In genomic region chr19:58020985-58021384, GRCh38 we compare ENCODE assay signal across 27 cellular contexts. TPM values are rescaled to one million over a fixed set of nuclear protein-coding genes. Genes with fewer than 3 reads are reported as not detected.
"Had no signal": no experiment of that assay in that cellular context is flagged by ENCODE, and none has a peak within 500 bp of the region (broad histone marks: within the 10 kb centered on the region; RNA-seq: fewer than 3 reads in every experiment).

No MANE protein-coding gene starts in this region.

- H3K27ac ChIP-seq: adrenal gland, breast epithelium, SK-N-MC, WERI-Rb-1 had no signal

- H3K27me3 ChIP-seq: adrenal gland had no signal

- H3K9me3 ChIP-seq: adrenal gland had no signal

- H3K27ac Mint-ChIP-seq: activated CD8-positive, alpha-beta T cell treated with anti-CD3 and anti-CD28 coated beads, Interleukin-2, amount 10 ng/mL, durations not matched to agents 7 days and 5 days had no signal

- H3K4me3 ChIP-seq: adrenal gland, SK-N-MC had no signal

- DNase-seq: activated CD4-positive, alpha-beta T cell treated with anti-CD3 and anti-CD28 coated beads for 4 hours; activated CD4-positive, alpha-beta T cell treated with anti-CD3 and anti-CD28 coated beads, Interleukin-2, amount 50 U/mL, for 4 hours; activated CD8-positive, alpha-beta memory T cell treated with anti-CD3 and anti-CD28 coated beads, Interleukin-2, amount 50 U/mL, for 48 hours; activated CD8-positive, alpha-beta T cell treated with anti-CD3 and anti-CD28 coated beads, Interleukin-2, amount 10 ng/mL, durations not matched to agents 7 days and 5 days; activated naive CD4-positive, alpha-beta T cell treated with anti-CD3 and anti-CD28 coated beads, Interleukin-2, amount 50 U/mL, for 16 hours; activated naive CD8-positive, alpha-beta T cell treated with anti-CD3 and anti-CD28 coated beads, Interleukin-2, amount 10 ng/mL, durations not matched to agents 7 days and 5 days; activated T-cell treated with anti-CD3 and anti-CD28 coated beads, Interleukin-2, amount 50 U/mL, for 1 hour; adrenal gland; anterior cingulate cortex; MM.1S; NCI-H1105; NCI-H1436; NCI-H187; NCI-H2081; NCI-H446 treated with DMSO at 0.1 percent for 48 hours; NCI-H526; NCI-H82; OCI-M1; RPMI8226; T-helper 1 cell; WERI-Rb-1 had no signal

- H3K36me3 ChIP-seq: adrenal gland, breast epithelium, WERI-Rb-1 had no signal

- ATAC-seq: activated CD4-positive, CD25-positive, alpha-beta regulatory T cell treated with anti-CD3 and anti-CD28 coated beads, Interleukin-2, amount 50 U/mL, for 24 hours; activated CD8-positive, alpha-beta T cell treated with anti-CD3 and anti-CD28 coated beads, Interleukin-2, amount 10 ng/mL, durations not matched to agents 7 days and 5 days; Panc1; Right ventricle myocardium inferior had no signal

- H3K4me1 ChIP-seq: adrenal gland, breast epithelium had no signal

- H3K4me3 Mint-ChIP-seq: activated CD8-positive, alpha-beta T cell treated with anti-CD3 and anti-CD28 coated beads, Interleukin-2, amount 10 ng/mL, durations not matched to agents 7 days and 5 days; activated naive CD8-positive, alpha-beta T cell treated with anti-CD3 and anti-CD28 coated beads, Interleukin-2, amount 10 ng/mL, durations not matched to agents 7 days and 5 days had no signal

- H3K27me3 Mint-ChIP-seq: activated naive CD8-positive, alpha-beta T cell treated with anti-CD3 and anti-CD28 coated beads, Interleukin-2, amount 10 ng/mL, durations not matched to agents 7 days and 5 days had no signal

RNA-seq across cellular contexts. Expression of gene ZSCAN1, which starts 12.8 kb away (rescaled TPM):
- total RNA-seq: activated CD8-positive, alpha-beta T cell treated with anti-CD3 and anti-CD28 coated beads, Interleukin-2, amount 10 ng/mL, durations not matched to agents 7 days and 5 days; activated naive CD8-positive, alpha-beta T cell treated with anti-CD3 and anti-CD28 coated beads, Interleukin-2, amount 10 ng/mL, durations not matched to agents 7 days and 5 days; Right ventricle myocardium inferior; T-helper 2 cell treated with Interferon-gamma antibody and Interleukin-4, amounts not matched to agents 100 ng/mL and 5 ng/mL, for 36 hours had no signal

RNA-seq across cellular contexts. Expression of gene ZNF135, which starts 38.1 kb away (rescaled TPM):
- total RNA-seq: T-helper 2 cell treated with Interferon-gamma antibody and Interleukin-4, amounts not matched to agents 100 ng/mL and 5 ng/mL, for 36 hours had no signal
